8 cellular contexts compared by ENCODE assay signal in genomic region chr14:50335389-50335788, GRCh38.
DNase-seq lines count a peak whose midpoint lies in the region; ATAC-seq lines count a peak whose summit lies in the region.

No MANE protein-coding gene starts in this region.

- peak overlapping the region; percentile 52; the same call in 1 of the 2 replicates for H3K9ac ChIP-seq in iPS-20b (ENCODE audit: low read depth, low read length)

- peak overlapping the region; percentile 70 for H3K27ac ChIP-seq in iPS-20b (ENCODE audit: low read length)

- 0 out of 2 replicates have a peak, but pooled peaks cover 2% of the 10 kb centered on the region for H3K36me3 ChIP-seq in iPS-20b (ENCODE audit: insufficient read depth, low read depth, low read length)

- no peak overlapping the region for H3K4me3 ChIP-seq in iPS-20b (ENCODE audit: low read length)

- DNase-seq in AG20443 (ENCODE audit: low spot score) = peak; percentile 46
- peak; percentile 75 for DNase-seq in NCI-H1092 (lab: John Stamatoyannopoulos, UW)
- DNase-seq in anterior cingulate cortex (lab: John Stamatoyannopoulos, UW) = peak in 55 of 58 donors; percentile 5 to 91 (median 66)
- DNase-seq in retina = peak; percentile 73
- no peak for DNase-seq in amniotic stem cell (lab: John Stamatoyannopoulos, UW)

- ATAC-seq in GM19463 (IDR thresholded peaks at IDR 0.05; ENCODE audit: unreplicated experiment) (no peak), HG03175 (IDR thresholded peaks at IDR 0.05; ENCODE audit: unreplicated experiment) (no peak)

- H3K27me3 ChIP-seq in iPS-20b (ENCODE audit: insufficient read depth, low read length) = no peaks in the 10 kb centered on the region

- peaks cover 15% of the 10 kb centered on the region; the same call in 1 of the 2 replicates for H3K4me1 ChIP-seq in iPS-20b (ENCODE audit: insufficient read depth, low read length)

- no peaks in the 10 kb centered on the region for H3K9me3 ChIP-seq in iPS-20b (ENCODE audit: insufficient read depth, low read depth, low read length)
